In the genomic region with DNA sequence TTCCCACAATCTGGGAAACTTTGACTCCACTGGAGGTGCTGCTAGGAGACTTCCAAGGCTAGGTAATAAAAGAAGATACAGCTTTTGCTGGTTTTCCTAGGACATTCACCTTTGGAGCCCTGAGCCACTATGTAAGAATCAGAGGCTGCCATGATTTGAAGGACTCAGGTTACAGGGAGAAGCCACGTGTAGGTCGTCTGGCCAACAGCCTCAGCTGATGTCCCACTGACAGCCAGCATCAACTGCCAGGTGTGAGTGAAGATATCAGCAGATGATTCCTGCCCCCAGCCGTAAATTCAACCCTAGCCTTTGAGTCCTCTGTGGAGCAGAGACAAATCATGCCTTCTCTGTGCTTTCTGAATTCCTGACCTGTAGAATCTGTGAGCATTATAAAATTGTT, we compare ENCODE assay signal across 23 cellular contexts. TPM values are rescaled to one million over a fixed set of nuclear protein-coding genes. Genes with fewer than 3 reads are reported as not detected.
DNase-seq lines count a peak whose midpoint lies in the region; ATAC-seq, FAIRE-seq and TF ChIP-seq lines count a peak whose summit lies in the region.
"Had no signal": no experiment of that assay in that cellular context is flagged by ENCODE, and none has a peak within 500 bp of the region (broad histone marks: within the 10 kb centered on the region; RNA-seq: fewer than 3 reads in every experiment).

No MANE protein-coding gene starts in this region.

- H3K27ac ChIP-seq in gastrocnemius medialis = no peak overlapping the region
- H3K27ac ChIP-seq: GM23248 had no signal

- peak; percentile 63 to 82 for ATAC-seq in gastrocnemius medialis

- H3K9me3 ChIP-seq in gastrocnemius medialis = no peaks in the 10 kb centered on the region

- H3K27me3 ChIP-seq in gastrocnemius medialis = no peaks in the 10 kb centered on the region

- no peak for TF ChIP-seq POLR2A in GM12892 (IDR thresholded peaks at IDR 0.05; ENCODE audit: low read depth, low read length)
- TF ChIP-seq POLR2A in gastrocnemius medialis (IDR thresholded peaks at IDR 0.05) = no peak

- FAIRE-seq in GM12892 (lab: Jason Lieb, UNC) (peak; percentile 54), HTR-8/SVneo (lab: Jason Lieb, UNC) (peak; percentile 72)
- FAIRE-seq: GM19239, H1 had no signal

- no peak for DNase-seq in GM12892 (ENCODE audit: insufficient read length)
- no peak for DNase-seq in HTR-8/SVneo (ENCODE audit: insufficient read length, low spot score)
- DNase-seq in NCI-H146 treated with DMSO at 0.1 percent for 48 hours (lab: John Stamatoyannopoulos, UW; ENCODE audit: unreplicated experiment) = peak; percentile 6
- DNase-seq in gastrocnemius medialis = peak; percentile 15 to 40
- DNase-seq in GM03348 (ENCODE audit: low spot score) = no peak
- no peak for DNase-seq in activated gamma-delta T cell treated with Interleukin-2 at 50 U/mL for 16 hours
- no peak for DNase-seq in NCI-H1930 (lab: John Stamatoyannopoulos, UW)
- DNase-seq: C1 segment of cervical spinal cord; Calu3; CD4-positive, alpha-beta memory T cell; COR-L47; DMS53; DMS79 treated with DMSO at 0.1 percent for 48 hours; GF-D8; GM23248; H7; HCEC 1CT had no signal

- H3K36me3 ChIP-seq in gastrocnemius medialis = no peaks in the 10 kb centered on the region

- no peak overlapping the region for H3K4me3 ChIP-seq in gastrocnemius medialis
- H3K4me3 ChIP-seq: GM23248 had no signal

- in situ Hi-C loops in gastrocnemius medialis (cut with MboI; ENCODE audit: low sequenced_read_pairs in 4 of 4) = no loop called here

- no peaks in the 10 kb centered on the region for H3K4me1 ChIP-seq in gastrocnemius medialis

- intact Hi-C loops in gastrocnemius medialis (cut with DNase I; ENCODE audit: low total_unique reads) = no loop called here

- TF ChIP-seq CTCF in gastrocnemius medialis (IDR thresholded peaks at IDR 0.05 in 4 of 5, conservative IDR thresholded peaks at IDR 0.05 in 1 of 5) = no peak

RNA-seq across cellular contexts. Expression of a gene that starts 27.0 kb away (rescaled TPM):
- not detected for polyA plus RNA-seq in GM12892 (2012; ENCODE audit: missing spikeins)
- total RNA-seq in gastrocnemius medialis = 10 to 100 TPM in 1 of 4 donors, 1 to 10 TPM in 3; 2.7 to 10.2 (median 7.8) TPM
- total RNA-seq: A172; A673; CD4-positive, alpha-beta memory T cell; G401 had no signal
- polyA plus RNA-seq: BJ; CD4-positive, alpha-beta memory T cell had no signal

Comparison
In these comparisons a context has a peak if more than half of its experiments do, and no peak if none do; other contexts are left out.
1. DNase-seq: peak in NCI-H146 treated with DMSO at 0.1 percent for 48 hours (single experiment) and gastrocnemius medialis (2 of 2); none in GM12892 (single experiment), HTR-8/SVneo (single experiment), GM03348 (single experiment), activated gamma-delta T cell treated with Interleukin-2 at 50 U/mL for 16 hours (single experiment) and NCI-H1930 (0 of 2).